Comparison of ENCODE assay signal across 8 cellular contexts in genomic region chr6:96521625-96522468, GRCh38. TPM values are rescaled to one million over a fixed set of nuclear protein-coding genes. Genes with fewer than 3 reads are reported as not detected.
A peak's percentile ranks its signal among the peaks of the same experiment; 100 is the strongest.
DNase-seq lines count a peak whose midpoint lies in the region; ATAC-seq and TF ChIP-seq lines count a peak whose summit lies in the region.

TSS of gene UFL1 (plus strand) at chr6:96521806. CDS start at chr6:96521874, 68 bp downstream.

- ATAC-seq in HG03439 (IDR thresholded peaks at IDR 0.05; ENCODE audit: unreplicated experiment) = peak; percentile 99
- peak; percentile 98 for ATAC-seq in activated CD4-positive, alpha-beta T cell treated with anti-CD3 and anti-CD28 coated beads for 36 hours

- no peaks in the 10 kb centered on the region for H3K27me3 Mint-ChIP-seq in activated CD4-positive, alpha-beta T cell treated with anti-CD3 and anti-CD28 coated beads for 36 hours

- H3K9me3 Mint-ChIP-seq in activated CD4-positive, alpha-beta T cell treated with anti-CD3 and anti-CD28 coated beads for 36 hours (ENCODE audit: low read depth) = no peaks in the 10 kb centered on the region

- POLR2A ChIA-PET in activated CD4-positive, alpha-beta T cell treated with anti-CD3 and anti-CD28 coated beads for 36 hours (lab: Charles Lee) = no interaction called here

- intact Hi-C loops in activated CD4-positive, alpha-beta T cell treated with anti-CD3 and anti-CD28 coated beads for 36 hours (cut with DNase I, micrococcal nuclease) = loop anchor here (1.0 to 5.0 kb wide), 9 partner anchors 55 to 945 kb away; partner anchors contain the start of genes GPR63 (in 2 of the 2), MANEA (in 2 of the 2), NDUFAF4 (in 2 of the 2) and KLHL32 (in 1 of the 2)

- H3K27ac ChIP-seq in cingulate gyrus (ENCODE audit: low read depth, low read length) = peak within 1 kb of the TSS; percentile 94

- peak within 1 kb of the TSS; percentile 98 for H3K4me3 Mint-ChIP-seq in activated CD4-positive, alpha-beta T cell treated with anti-CD3 and anti-CD28 coated beads for 36 hours

- peaks cover 9% of the 10 kb centered on the region for H3K36me3 Mint-ChIP-seq in activated CD4-positive, alpha-beta T cell treated with anti-CD3 and anti-CD28 coated beads for 36 hours (ENCODE audit: low read depth)

- CTCF ChIA-PET in activated CD4-positive, alpha-beta T cell treated with anti-CD3 and anti-CD28 coated beads for 36 hours (lab: Charles Lee) = interaction anchor here (0.7 kb wide), 1 partner anchor 770 kb away, joined by 3 read pairs; no protein-coding TSS in a partner anchor

- H3K4me1 Mint-ChIP-seq in activated CD4-positive, alpha-beta T cell treated with anti-CD3 and anti-CD28 coated beads for 36 hours = peaks cover 16% of the 10 kb centered on the region

- peak within 1 kb of the TSS; percentile 99 for H3K27ac Mint-ChIP-seq in activated CD4-positive, alpha-beta T cell treated with anti-CD3 and anti-CD28 coated beads for 36 hours

- peak; percentile 99 for TF ChIP-seq POLR2A in GM19193 (IDR thresholded peaks at IDR 0.05; ENCODE audit: extremely low read depth, insufficient read depth, insufficient read length)

- DNase-seq in AML-193 (lab: John Stamatoyannopoulos, UW) = peak; percentile 97 to 98
- peak; percentile 89 for DNase-seq in NCI-H510A treated with DMSO at 0.1 percent for 48 hours (lab: John Stamatoyannopoulos, UW)
- DNase-seq in activated CD4-positive, alpha-beta T cell treated with anti-CD3 and anti-CD28 coated beads for 36 hours = peak; percentile 96
- peak; percentile 90 for DNase-seq in kidney glomerular epithelial cell (lab: John Stamatoyannopoulos, UW)
- peak; percentile 78 to 82 for DNase-seq in stimulated activated CD4-positive, alpha-beta T cell treated with anti-CD3 and anti-CD28 coated beads, Interleukin-1b, Interleukin-23, amount 100 ng/mL, for 1 hour (ENCODE audit: low read depth in 2 of 2)

RNA-seq across cellular contexts. Expression of gene UFL1, which starts in this region (rescaled TPM):
- total RNA-seq in activated CD4-positive, alpha-beta T cell treated with anti-CD3 and anti-CD28 coated beads for 36 hours = 10 to 100 TPM; 27.3 to 28.0 TPM

Comparison
In these comparisons a context has a peak if more than half of its experiments do, and no peak if none do; other contexts are left out.
1. Peak in every context shown above with its lines: DNase-seq, ATAC-seq and H3K27ac ChIP-seq.